Comparison of ENCODE assay signal across 22 cellular contexts in genomic region chr2:239769574-239770145, GRCh38.
DNase-seq lines count a peak whose midpoint lies in the region; ATAC-seq and TF ChIP-seq lines count a peak whose summit lies in the region.
"Had no signal": no experiment of that assay in that cellular context is flagged by ENCODE, and none has a peak within 500 bp of the region (broad histone marks: within the 10 kb centered on the region; RNA-seq: fewer than 3 reads in every experiment).

No MANE protein-coding gene starts in this region.

- no peak overlapping the region for H3K27ac Mint-ChIP-seq in activated CD4-positive, alpha-beta T cell treated with anti-CD3 and anti-CD28 coated beads for 36 hours
- H3K27ac Mint-ChIP-seq: activated CD8-positive, alpha-beta memory T cell treated with anti-CD3 and anti-CD28 coated beads, Interleukin-2, amount 10 ng/mL, durations not matched to agents 7 days and 5 days; H9; memory B cell had no signal

- POLR2A ChIA-PET in activated CD4-positive, alpha-beta T cell treated with anti-CD3 and anti-CD28 coated beads for 36 hours (lab: Charles Lee): no interaction called here

- no peak overlapping the region for H3K23ac ChIP-seq in mesendoderm (ENCODE audit: low read length)

- H3K4me3 Mint-ChIP-seq in activated CD4-positive, alpha-beta T cell treated with anti-CD3 and anti-CD28 coated beads for 36 hours: no peak overlapping the region
- H3K4me3 Mint-ChIP-seq: activated CD8-positive, alpha-beta memory T cell treated with anti-CD3 and anti-CD28 coated beads, Interleukin-2, amount 10 ng/mL, durations not matched to agents 7 days and 5 days; CD8-positive, alpha-beta memory T cell; H9; memory B cell; neural crest cell had no signal

- no peak overlapping the region for H2BK120ac ChIP-seq in mesendoderm (ENCODE audit: low read depth, low read length)

- peak; percentile 14 for DNase-seq in activated CD4-positive, CD25-positive, alpha-beta regulatory T cell treated with anti-CD3 and anti-CD28 coated beads, Interleukin-2, amount 50 U/mL, for 72 hours
- peak; percentile 2 for DNase-seq in BE2C
- DNase-seq in RPMI8226: peak; percentile 63
- peak; percentile 59 for DNase-seq in posterior vena cava (ENCODE audit: low spot score)
- DNase-seq in activated CD4-positive, alpha-beta T cell treated with anti-CD3 and anti-CD28 coated beads for 36 hours: no peak
- no peak for DNase-seq in lower leg skin (ENCODE audit: low spot score in 2 of 2)
- no peak for DNase-seq in mesendoderm
- DNase-seq: activated CD8-positive, alpha-beta memory T cell treated with anti-CD3 and anti-CD28 coated beads, Interleukin-2, amount 10 ng/mL, durations not matched to agents 7 days and 5 days; activated naive CD4-positive, alpha-beta T cell; activated T-cell treated with anti-CD3 and anti-CD28 coated beads, Interleukin-2, amount 50 U/mL, for 48 hours; amniotic stem cell; H9; kidney glomerular epithelial cell; NCI-H1092; stimulated activated CD4-positive, alpha-beta T cell treated with anti-CD3 and anti-CD28 coated beads, Interleukin-4, amount 100 ng/mL, for 24 hours had no signal

- 63 to 68% methylated on average over 15 to 17 of the region's 17 CpGs for WGBS in lower leg skin, 2 donors
- WGBS in mesendoderm (ENCODE audit: extremely low coverage, insufficient coverage, low lambda C conversion rate): no CpG with 5 or more reads among the region's 17 CpGs

- no peak overlapping the region for H3K27ac ChIP-seq in mesendoderm (ENCODE audit: low read depth, low read length)
- H3K27ac ChIP-seq: tibial nerve had no signal

- no peaks in the 10 kb centered on the region for H3K4me1 ChIP-seq in BE2C
- H3K4me1 ChIP-seq in mesendoderm (ENCODE audit: control insufficient read depth, low read depth, low read length): no peaks in the 10 kb centered on the region
- H3K4me1 ChIP-seq: tibial nerve had no signal

- TF ChIP-seq CTCF in BE2C (IDR thresholded peaks at IDR 0.05; ENCODE audit: low read depth, low read length) (no peak), lower leg skin (IDR thresholded peaks at IDR 0.05) (no peak)

- no peak overlapping the region for H3K9ac ChIP-seq in mesendoderm (ENCODE audit: low read length)
- H3K9ac ChIP-seq: parathyroid adenoma had no signal

- H3K79me2 ChIP-seq in mesendoderm (ENCODE audit: control insufficient read depth, insufficient read depth, low read length): no peaks in the 10 kb centered on the region
- H3K79me2 ChIP-seq: parathyroid adenoma had no signal

- no peaks in the 10 kb centered on the region for H3K27me3 Mint-ChIP-seq in activated CD4-positive, alpha-beta T cell treated with anti-CD3 and anti-CD28 coated beads for 36 hours

- no peaks in the 10 kb centered on the region for H3K36me3 ChIP-seq in BE2C
- H3K36me3 ChIP-seq in mesendoderm (ENCODE audit: control insufficient read depth, insufficient read depth, low read length): no peaks in the 10 kb centered on the region
- H3K36me3 ChIP-seq: tibial nerve had no signal

- H3K9me3 Mint-ChIP-seq in activated CD4-positive, alpha-beta T cell treated with anti-CD3 and anti-CD28 coated beads for 36 hours (ENCODE audit: low read depth): peaks cover 7% of the 10 kb centered on the region

- H3K79me1 ChIP-seq in mesendoderm (ENCODE audit: low read length): no peaks in the 10 kb centered on the region

- H3K9me3 ChIP-seq in BE2C: no peaks in the 10 kb centered on the region

- no peak overlapping the region for H2AK5ac ChIP-seq in mesendoderm (ENCODE audit: low read length)

- no peak overlapping the region for H3K18ac ChIP-seq in mesendoderm (ENCODE audit: low read length)

- H3K4me1 Mint-ChIP-seq in activated CD4-positive, alpha-beta T cell treated with anti-CD3 and anti-CD28 coated beads for 36 hours: no peaks in the 10 kb centered on the region
- H3K4me1 Mint-ChIP-seq: activated CD8-positive, alpha-beta memory T cell treated with anti-CD3 and anti-CD28 coated beads, Interleukin-2, amount 10 ng/mL, durations not matched to agents 7 days and 5 days; CD8-positive, alpha-beta memory T cell; H9; neural crest cell had no signal

- no peak for ATAC-seq in activated CD4-positive, CD25-positive, alpha-beta regulatory T cell treated with anti-CD3 and anti-CD28 coated beads, Interleukin-2, amount 50 U/mL, for 24 hours
- no peak for ATAC-seq in activated CD4-positive, alpha-beta T cell treated with anti-CD3 and anti-CD28 coated beads for 36 hours
- ATAC-seq: activated CD8-positive, alpha-beta memory T cell treated with anti-CD3 and anti-CD28 coated beads, Interleukin-2, amount 10 ng/mL, durations not matched to agents 7 days and 5 days; Panc1 had no signal

- no peak overlapping the region for H4K5ac ChIP-seq in mesendoderm (ENCODE audit: low read length)

- H3K4me3 ChIP-seq in BE2C (ENCODE audit: low read depth, low read length) (no peak overlapping the region), lower leg skin (ENCODE audit: low read depth, poor library complexity, severe bottlenecking) (no peak overlapping the region), mesendoderm (ENCODE audit: low read length) (no peak overlapping the region)
- H3K4me3 ChIP-seq: tibial nerve had no signal

- TF ChIP-seq POLR2A in lower leg skin (IDR thresholded peaks at IDR 0.05): no peak

- intact Hi-C loops in posterior vena cava (cut with DNase I): no loop called here
- intact Hi-C loops in activated CD4-positive, alpha-beta T cell treated with anti-CD3 and anti-CD28 coated beads for 36 hours (cut with DNase I, micrococcal nuclease): no loop called here
- intact Hi-C loops in lower leg skin (cut with DNase I; ENCODE audit: low total_unique reads): no loop called here

- H3K56ac ChIP-seq in mesendoderm (ENCODE audit: low read length): no peak overlapping the region

- no peak overlapping the region for H2BK15ac ChIP-seq in mesendoderm (replicated peaks; ENCODE audit: low read depth)

- H3K4ac ChIP-seq in mesendoderm (ENCODE audit: low read depth, low read length): no peak overlapping the region

- no peak overlapping the region for H4K8ac ChIP-seq in mesendoderm (ENCODE audit: low read depth, low read length)

- H3K27me3 ChIP-seq in BE2C (peaks cover 4% of the 10 kb centered on the region; the same call in 1 of the 2 replicates), mesendoderm (ENCODE audit: insufficient read depth, low read length, poor library complexity) (no peaks in the 10 kb centered on the region)

- no peak overlapping the region for H2BK5ac ChIP-seq in mesendoderm (ENCODE audit: low read length)

- H3K4me2 ChIP-seq in mesendoderm (ENCODE audit: low read length): no peak overlapping the region

- CTCF ChIA-PET in activated CD4-positive, alpha-beta T cell treated with anti-CD3 and anti-CD28 coated beads for 36 hours (lab: Charles Lee): interaction anchor here (0.6 kb wide), 1 partner anchor 371 kb away, joined by 3 read pairs; no protein-coding TSS in a partner anchor

- no peaks in the 10 kb centered on the region for H3K36me3 Mint-ChIP-seq in activated CD4-positive, alpha-beta T cell treated with anti-CD3 and anti-CD28 coated beads for 36 hours (ENCODE audit: low read depth)
- H3K36me3 Mint-ChIP-seq: activated CD8-positive, alpha-beta memory T cell treated with anti-CD3 and anti-CD28 coated beads, Interleukin-2, amount 10 ng/mL, durations not matched to agents 7 days and 5 days had no signal

Comparison
In these comparisons a context has a peak if more than half of its experiments do, and no peak if none do; other contexts are left out.
1. DNase-seq: peak in activated CD4-positive, CD25-positive, alpha-beta regulatory T cell treated with anti-CD3 and anti-CD28 coated beads, Interleukin-2, amount 50 U/mL, for 72 hours (single experiment), BE2C (single experiment), RPMI8226 (single experiment) and posterior vena cava (single experiment); none in activated CD4-positive, alpha-beta T cell treated with anti-CD3 and anti-CD28 coated beads for 36 hours (single experiment), lower leg skin (0 of 2) and mesendoderm (single experiment).